Comparison of ENCODE assay signal across 9 cellular contexts in the genomic region with DNA sequence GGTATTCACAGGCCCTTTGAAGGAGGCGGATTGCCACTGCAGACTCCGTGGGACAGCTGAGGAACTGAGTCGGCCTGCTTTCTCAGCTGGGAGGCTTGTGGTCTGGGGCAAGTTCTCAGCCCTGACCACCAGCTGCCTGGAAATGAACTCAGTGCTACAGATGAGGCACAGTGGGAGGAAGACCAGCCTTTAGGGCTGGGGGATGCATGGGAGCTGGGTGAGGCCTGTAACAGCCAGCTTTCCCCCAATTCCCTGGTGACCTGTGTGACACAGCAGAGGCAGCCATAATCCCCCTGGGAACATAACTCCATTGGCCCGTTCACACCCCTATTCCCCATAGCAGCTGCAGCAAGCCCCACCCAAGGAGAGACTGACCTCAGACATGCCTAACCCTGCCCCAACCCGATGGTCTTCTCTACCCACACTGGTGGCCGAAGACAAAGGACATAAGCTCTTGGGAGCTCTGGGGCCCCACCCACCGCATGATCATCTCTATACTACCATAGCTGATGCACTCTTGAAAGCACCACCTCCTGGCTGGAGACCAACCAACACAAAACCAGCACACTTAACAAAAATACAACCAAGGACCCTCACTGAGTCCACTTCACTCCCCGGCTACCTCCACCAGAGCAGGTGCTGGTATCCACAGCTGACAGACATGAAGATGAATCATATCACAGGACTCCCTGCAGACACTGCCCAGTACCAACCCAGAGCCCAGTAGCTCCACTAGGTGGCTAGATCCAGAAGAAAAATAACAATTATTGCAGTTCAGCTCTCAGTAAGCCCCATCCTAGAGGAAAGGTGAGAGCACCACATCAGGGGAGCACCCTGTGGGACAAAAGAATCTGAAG. TPM values are rescaled to one million over a fixed set of nuclear protein-coding genes. Genes with fewer than 3 reads are reported as not detected.
DNase-seq lines count a peak whose midpoint lies in the region; ATAC-seq and TF ChIP-seq lines count a peak whose summit lies in the region.
"Had no signal": no experiment of that assay in that cellular context is flagged by ENCODE, and none has a peak within 500 bp of the region (broad histone marks: within the 10 kb centered on the region; RNA-seq: fewer than 3 reads in every experiment).

No MANE protein-coding gene starts in this region.

- peaks cover 0 to 13% (median 2%) of the 10 kb centered on the region in 8 donors for H3K9me3 Mint-ChIP-seq in CD4-positive, alpha-beta memory T cell

- H3K27me3 Mint-ChIP-seq in CD4-positive, alpha-beta memory T cell: no peaks in the 10 kb centered on the region

- H3K27me3 ChIP-seq in CD4-positive, alpha-beta memory T cell (ENCODE audit: insufficient read depth, low read length): no peaks in the 10 kb centered on the region

- TF ChIP-seq CTCF in choroid plexus epithelial cell (conservative IDR thresholded peaks at IDR 0.05; ENCODE audit: low read depth, low read length) (peak; percentile 53), RWPE1 (conservative IDR thresholded peaks at IDR 0.05; ENCODE audit: low read depth) (no peak)

- DNase-seq in choroid plexus epithelial cell (ENCODE audit: low read depth) (peak; percentile 82), H4 (ENCODE audit: low spot score) (no peak), hippocampal formation (lab: John Stamatoyannopoulos, UW) (no peak), RWPE1 (ENCODE audit: low spot score) (no peak)
- DNase-seq in CD4-positive, alpha-beta memory T cell: no peak
- DNase-seq: T-helper 9 cell had no signal

- no peaks in the 10 kb centered on the region for H3K9me3 ChIP-seq in CD4-positive, alpha-beta memory T cell (ENCODE audit: control insufficient read depth in 1 of 2, low read length in 2 of 2)

- no peak overlapping the region for H3K4me3 Mint-ChIP-seq in CD4-positive, alpha-beta memory T cell

- H3K4me3 ChIP-seq in GM08714 (ENCODE audit: low read length) (peak overlapping the region; percentile 31; the same call in 1 of the 2 replicates), choroid plexus epithelial cell (ENCODE audit: low read depth, low read length) (no peak overlapping the region)
- no peak overlapping the region for H3K4me3 ChIP-seq in CD4-positive, alpha-beta memory T cell (ENCODE audit: low read length in 2 of 2)

- POLR2A ChIA-PET in RWPE1 (lab: Yijun Ruan, JAX; ENCODE audit: low non-redundant PET): no interaction called here
- POLR2A ChIA-PET in CD4-positive, alpha-beta memory T cell (lab: Charles Lee; ENCODE audit: partially characterized antibody): interaction anchor here (0.9 to 1.9 kb wide), 2 partner anchors 9 to 24 kb away, joined by 3 to 6 read pairs; no protein-coding TSS in a partner anchor

- peaks cover 26 to 55% (median 38%) of the 10 kb centered on the region in 4 donors for H3K4me1 Mint-ChIP-seq in CD4-positive, alpha-beta memory T cell

- H3K27ac Mint-ChIP-seq in CD4-positive, alpha-beta memory T cell: peak overlapping the region in 2 of 7 donors; percentile 31 to 48

- peaks cover 13 to 25% of the 10 kb centered on the region in 2 donors for H3K36me3 Mint-ChIP-seq in CD4-positive, alpha-beta memory T cell

- H3K27ac ChIP-seq in RWPE1: no peak overlapping the region
- H3K27ac ChIP-seq in CD4-positive, alpha-beta memory T cell (ENCODE audit: low read depth, low read length): no peak overlapping the region

- CTCF ChIA-PET in RWPE1 (lab: Yijun Ruan, JAX): interaction anchor here (0.7 kb wide), 1 partner anchor 627 kb away, joined by 4 read pairs; no protein-coding TSS in a partner anchor
- CTCF ChIA-PET in CD4-positive, alpha-beta memory T cell (lab: Charles Lee; ENCODE audit: partially characterized antibody): interaction anchor here (0.7 to 1.5 kb wide), 3 partner anchors 18 to 52 kb away, joined by 3 to 9 read pairs (median 3); no protein-coding TSS in a partner anchor

- intact Hi-C loops in CD4-positive, alpha-beta memory T cell (cut with micrococcal nuclease): no loop called here

- H3K4me1 ChIP-seq in CD4-positive, alpha-beta memory T cell (ENCODE audit: insufficient read depth, low read length): peaks cover 6% of the 10 kb centered on the region

- ATAC-seq in GM19455 (IDR thresholded peaks at IDR 0.05; ENCODE audit: unreplicated experiment) (peak; percentile 88), HG03175 (IDR thresholded peaks at IDR 0.05; ENCODE audit: unreplicated experiment) (peak; percentile 83)

- H3K36me3 ChIP-seq in CD4-positive, alpha-beta memory T cell (ENCODE audit: insufficient read depth, low read length): no peaks in the 10 kb centered on the region

RNA-seq across cellular contexts. Expression of gene ZMAT3, which starts 24.9 kb away (rescaled TPM):
- 4.2 and 5.7 TPM in 2 replicates for total RNA-seq in H4 (2014; rRNA removed; shearing (Covaris generic))
- total RNA-seq in CD4-positive, alpha-beta memory T cell: 10 to 100 TPM; 18.5 to 20.0 TPM
- 10 to 100 TPM; 13.7 to 20.5 TPM for polyA plus RNA-seq in CD4-positive, alpha-beta memory T cell
